ENCODE assay signal across 8 cellular contexts in the genomic region with DNA sequence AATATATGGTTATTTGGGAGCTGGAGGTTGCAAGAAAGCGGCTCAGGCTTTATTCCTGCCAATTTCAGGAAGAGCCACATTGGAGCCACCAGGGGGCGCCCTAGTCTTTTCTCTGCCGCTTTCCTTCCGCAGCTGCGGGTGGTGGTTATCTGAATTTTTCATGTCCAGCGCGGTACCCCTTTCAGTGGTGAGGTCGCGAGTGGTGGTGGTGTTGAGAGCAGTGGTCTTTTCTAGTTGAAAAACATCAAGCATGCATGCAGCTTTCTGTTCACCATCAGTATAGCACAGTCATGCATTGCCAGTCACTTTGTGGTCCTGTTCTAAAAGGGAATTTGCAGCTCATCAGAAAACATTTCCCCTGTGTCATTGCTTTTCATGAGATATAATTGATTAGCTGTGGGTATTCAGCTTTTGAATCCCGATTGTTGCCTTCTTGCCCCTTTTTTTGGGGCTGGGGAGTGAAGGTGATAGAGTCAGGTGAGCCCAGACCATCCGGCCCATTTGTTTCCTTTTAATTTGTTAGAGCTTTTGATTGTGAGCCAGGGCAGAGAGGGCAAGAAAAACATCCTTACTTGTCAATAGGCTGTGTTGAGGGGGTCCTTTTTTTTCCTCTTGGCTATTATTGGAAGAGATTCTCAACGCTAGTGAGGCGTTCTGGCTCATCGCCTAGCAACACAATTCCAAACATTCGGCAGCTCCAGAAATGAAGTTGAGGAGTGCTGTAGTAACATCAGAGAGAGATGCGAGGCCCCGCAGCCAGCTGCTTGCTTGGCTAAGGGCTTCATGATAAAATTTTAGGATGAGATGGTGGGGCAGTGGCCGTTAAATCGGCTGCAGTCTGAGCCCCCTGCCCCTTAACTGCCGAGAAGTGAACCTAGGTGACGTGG.
DNase-seq lines count a peak whose midpoint lies in the region; ATAC-seq and TF ChIP-seq lines count a peak whose summit lies in the region.

No MANE protein-coding gene starts in this region.

- H3K4me3 ChIP-seq in BLaER1: no peak overlapping the region
- H3K4me3 ChIP-seq in OCI-LY3 (ENCODE audit: low read length): peak overlapping the region; percentile 53
- H3K4me3 ChIP-seq in esophagus muscularis mucosa: peak overlapping the region; percentile 29 to 37 (median 36)

- no peaks in the 10 kb centered on the region for H3K9me3 Mint-ChIP-seq in activated T-cell treated with anti-CD3 and anti-CD28 coated beads, Interleukin-2, amount 50 U/mL, for 24 hours
- no peaks in the 10 kb centered on the region for H3K9me3 Mint-ChIP-seq in natural killer cell treated with Interleukin-12 subunit alpha and Interleukin-12 subunit beta and Interleukin-15 and Interleukin-18, amount 100 ng/mL, for 72 hours
- no peaks in the 10 kb centered on the region for H3K9me3 Mint-ChIP-seq in stimulated activated naive CD8-positive, alpha-beta T cell treated with anti-CD3 and anti-CD28 coated beads, Interleukin-15, amount 100 ng/mL, for 72 hours

- H2AFZ ChIP-seq in OCI-LY3 (ENCODE audit: low read depth, low read length): no peak overlapping the region

- peaks cover 10% of the 10 kb centered on the region for H3K36me3 Mint-ChIP-seq in activated T-cell treated with anti-CD3 and anti-CD28 coated beads, Interleukin-2, amount 50 U/mL, for 24 hours (ENCODE audit: low read depth)
- H3K36me3 Mint-ChIP-seq in natural killer cell treated with Interleukin-12 subunit alpha and Interleukin-12 subunit beta and Interleukin-15 and Interleukin-18, amount 100 ng/mL, for 72 hours: no peaks in the 10 kb centered on the region

- peaks cover 20% of the 10 kb centered on the region; the same call in 1 of the 2 replicates for H3K36me3 ChIP-seq in BLaER1
- no peaks in the 10 kb centered on the region for H3K36me3 ChIP-seq in OCI-LY3 (replicated peaks; ENCODE audit: low read depth, low read length)
- no peaks in the 10 kb centered on the region for H3K36me3 ChIP-seq in esophagus muscularis mucosa

- H3K9ac ChIP-seq in BLaER1 (peak overlapping the region; percentile 4; the same call in 1 of the 2 replicates), OCI-LY3 (ENCODE audit: low read length) (no peak overlapping the region)

- H4K20me1 ChIP-seq in BLaER1 (no peaks in the 10 kb centered on the region), OCI-LY3 (ENCODE audit: insufficient read depth, low read length) (peaks cover 3% of the 10 kb centered on the region; the same call in 1 of the 2 replicates)

- H3K9me3 ChIP-seq in BLaER1 (no peaks in the 10 kb centered on the region), OCI-LY3 (ENCODE audit: insufficient read depth, low read length) (no peaks in the 10 kb centered on the region), esophagus muscularis mucosa (no peaks in the 10 kb centered on the region)

- H3K4me1 ChIP-seq in BLaER1: peaks cover 93% of the 10 kb centered on the region
- H3K4me1 ChIP-seq in OCI-LY3 (ENCODE audit: low read length): peaks cover 16% of the 10 kb centered on the region
- H3K4me1 ChIP-seq in esophagus muscularis mucosa: peaks cover 36 to 54% (median 50%) of the 10 kb centered on the region in 4 donors

- ATAC-seq in natural killer cell treated with Interleukin-12 subunit alpha and Interleukin-12 subunit beta and Interleukin-15 and Interleukin-18, amount 100 ng/mL, for 72 hours: no peak
- peak; percentile 53 for ATAC-seq in stimulated activated naive CD8-positive, alpha-beta T cell treated with anti-CD3 and anti-CD28 coated beads, Interleukin-15, amount 100 ng/mL, for 72 hours
- no peak for ATAC-seq in GM21423 (IDR thresholded peaks at IDR 0.05; ENCODE audit: unreplicated experiment)

- H3K27me3 ChIP-seq in BLaER1 (no peaks in the 10 kb centered on the region), OCI-LY3 (ENCODE audit: low read depth, low read length) (no peaks in the 10 kb centered on the region), esophagus muscularis mucosa (no peaks in the 10 kb centered on the region)

- peak overlapping the region; percentile 51 for H3K4me3 Mint-ChIP-seq in activated T-cell treated with anti-CD3 and anti-CD28 coated beads, Interleukin-2, amount 50 U/mL, for 24 hours
- peak overlapping the region; percentile 34 for H3K4me3 Mint-ChIP-seq in natural killer cell treated with Interleukin-12 subunit alpha and Interleukin-12 subunit beta and Interleukin-15 and Interleukin-18, amount 100 ng/mL, for 72 hours
- peak overlapping the region; percentile 9 to 43 for H3K4me3 Mint-ChIP-seq in stimulated activated naive CD8-positive, alpha-beta T cell treated with anti-CD3 and anti-CD28 coated beads, Interleukin-15, amount 100 ng/mL, for 72 hours

- no peak for TF ChIP-seq POLR2A in esophagus muscularis mucosa (IDR thresholded peaks at IDR 0.05; ENCODE audit: low read depth)

- no peaks in the 10 kb centered on the region for H3K79me2 ChIP-seq in OCI-LY3 (ENCODE audit: low read length)

- DNase-seq in HK-2 (ENCODE audit: unreplicated experiment) (peak; percentile 43), esophagus muscularis mucosa (ENCODE audit: extremely low spot score) (no peak)
- DNase-seq in activated T-cell treated with anti-CD3 and anti-CD28 coated beads, Interleukin-2, amount 50 U/mL, for 24 hours: peak; percentile 76
- DNase-seq in natural killer cell treated with Interleukin-12 subunit alpha and Interleukin-12 subunit beta and Interleukin-15 and Interleukin-18, amount 100 ng/mL, for 72 hours (ENCODE audit: low spot score): no peak
- DNase-seq in stimulated activated naive CD8-positive, alpha-beta T cell treated with anti-CD3 and anti-CD28 coated beads, Interleukin-15, amount 100 ng/mL, for 72 hours: peak; percentile 45 to 55

- H3K4me2 ChIP-seq in BLaER1 (peak overlapping the region; percentile 66), OCI-LY3 (ENCODE audit: low read length) (peak overlapping the region; percentile 64)

- H3K27me3 Mint-ChIP-seq in activated T-cell treated with anti-CD3 and anti-CD28 coated beads, Interleukin-2, amount 50 U/mL, for 24 hours: no peaks in the 10 kb centered on the region
- no peaks in the 10 kb centered on the region for H3K27me3 Mint-ChIP-seq in natural killer cell treated with Interleukin-12 subunit alpha and Interleukin-12 subunit beta and Interleukin-15 and Interleukin-18, amount 100 ng/mL, for 72 hours
- no peaks in the 10 kb centered on the region for H3K27me3 Mint-ChIP-seq in stimulated activated naive CD8-positive, alpha-beta T cell treated with anti-CD3 and anti-CD28 coated beads, Interleukin-15, amount 100 ng/mL, for 72 hours

- intact Hi-C loops in esophagus muscularis mucosa (cut with DNase I): loop anchor here (2.0 to 10.0 kb wide), 3 partner anchors 239 to 723 kb away; no protein-coding TSS in a partner anchor

- H3K27ac ChIP-seq in BLaER1 (peak overlapping the region; percentile 50), OCI-LY3 (ENCODE audit: low read length) (no peak overlapping the region), esophagus muscularis mucosa (replicated peaks in 1 of 4) (peak overlapping the region in 3 of 4 donors; percentile 23 to 56 (median 50))

- TF ChIP-seq CTCF in OCI-LY3 (IDR thresholded peaks at IDR 0.05; ENCODE audit: low read depth, low read length) (peak; percentile 95), esophagus muscularis mucosa (IDR thresholded peaks at IDR 0.05) (peak; percentile 84 to 96 (median 91))

- TF ChIP-seq EP300 in esophagus muscularis mucosa (IDR thresholded peaks at IDR 0.05): no peak

- no peak overlapping the region for H3K27ac Mint-ChIP-seq in activated T-cell treated with anti-CD3 and anti-CD28 coated beads, Interleukin-2, amount 50 U/mL, for 24 hours
- no peak overlapping the region for H3K27ac Mint-ChIP-seq in natural killer cell treated with Interleukin-12 subunit alpha and Interleukin-12 subunit beta and Interleukin-15 and Interleukin-18, amount 100 ng/mL, for 72 hours
- no peak overlapping the region for H3K27ac Mint-ChIP-seq in stimulated activated naive CD8-positive, alpha-beta T cell treated with anti-CD3 and anti-CD28 coated beads, Interleukin-15, amount 100 ng/mL, for 72 hours

- peaks cover 13% of the 10 kb centered on the region for H3K4me1 Mint-ChIP-seq in activated T-cell treated with anti-CD3 and anti-CD28 coated beads, Interleukin-2, amount 50 U/mL, for 24 hours (ENCODE audit: low read depth)
- peaks cover 3 to 8% of the 10 kb centered on the region in 2 donors for H3K4me1 Mint-ChIP-seq in natural killer cell treated with Interleukin-12 subunit alpha and Interleukin-12 subunit beta and Interleukin-15 and Interleukin-18, amount 100 ng/mL, for 72 hours (ENCODE audit: low read depth in 2 of 2)
- H3K4me1 Mint-ChIP-seq in stimulated activated naive CD8-positive, alpha-beta T cell treated with anti-CD3 and anti-CD28 coated beads, Interleukin-15, amount 100 ng/mL, for 72 hours: peaks cover 36% of the 10 kb centered on the region

- 13% methylated on average over 21 of the region's 21 CpGs for WGBS in esophagus muscularis mucosa

Comparison
In these comparisons a context has a peak if more than half of its experiments do, and no peak if none do; other contexts are left out.
1. DNase-seq: peak in HK-2 (single experiment), activated T-cell treated with anti-CD3 and anti-CD28 coated beads, Interleukin-2, amount 50 U/mL, for 24 hours (single experiment) and stimulated activated naive CD8-positive, alpha-beta T cell treated with anti-CD3 and anti-CD28 coated beads, Interleukin-15, amount 100 ng/mL, for 72 hours (2 of 2); none in esophagus muscularis mucosa (single experiment) and natural killer cell treated with Interleukin-12 subunit alpha and Interleukin-12 subunit beta and Interleukin-15 and Interleukin-18, amount 100 ng/mL, for 72 hours (single experiment).
2. Peak in every context shown above with its lines, with median percentiles within 50 percentile points of each other: H3K4me3 Mint-ChIP-seq.